12 cellular contexts compared by ENCODE assay signal in genomic region chr6:44224978-44225330, GRCh38. TPM values are rescaled to one million over a fixed set of nuclear protein-coding genes. Genes with fewer than 3 reads are reported as not detected.
A peak's percentile ranks its signal among the peaks of the same experiment; 100 is the strongest.
DNase-seq lines count a peak whose midpoint lies in the region; ATAC-seq, FAIRE-seq and TF ChIP-seq lines count a peak whose summit lies in the region.
"Had no signal": no experiment of that assay in that cellular context is flagged by ENCODE, and none has a peak within 500 bp of the region (broad histone marks: within the 10 kb centered on the region; RNA-seq: fewer than 3 reads in every experiment).

No MANE protein-coding gene starts in this region.

- H3K36me3 Mint-ChIP-seq in H9 (ENCODE audit: insufficient read depth in 1 of 3, low read depth in 3 of 3) (peaks cover 21 to 27% (median 22%) of the 10 kb centered on the region in 3 experiments), natural killer cell (no peaks in the 10 kb centered on the region)
- H3K36me3 Mint-ChIP-seq in activated T-helper 2 cell treated with anti-CD3 and anti-CD28 coated beads, Interferon-gamma antibody, Interleukin-2, Interleukin-4, amounts not matched to agents 10 μg/mL and 5 μg/mL and 100 μg/mL, durations not matched to agents 14 hours and 24 hours and 36 hours (ENCODE audit: low read depth): peaks cover 33% of the 10 kb centered on the region

- H3K4me3 Mint-ChIP-seq in H9 (peak overlapping the region; percentile 85 to 96), natural killer cell (peak overlapping the region; percentile 13)
- peak overlapping the region; percentile 88 for H3K4me3 Mint-ChIP-seq in activated T-helper 2 cell treated with anti-CD3 and anti-CD28 coated beads, Interferon-gamma antibody, Interleukin-2, Interleukin-4, amounts not matched to agents 10 μg/mL and 5 μg/mL and 100 μg/mL, durations not matched to agents 14 hours and 24 hours and 36 hours (ENCODE audit: low read depth)

- H3K4me1 Mint-ChIP-seq in H9 (peaks cover 48 to 59% of the 10 kb centered on the region in 2 experiments), natural killer cell (peaks cover 16 to 29% of the 10 kb centered on the region in 2 donors)
- peaks cover 34% of the 10 kb centered on the region for H3K4me1 Mint-ChIP-seq in activated T-helper 2 cell treated with anti-CD3 and anti-CD28 coated beads, Interferon-gamma antibody, Interleukin-2, Interleukin-4, amounts not matched to agents 10 μg/mL and 5 μg/mL and 100 μg/mL, durations not matched to agents 14 hours and 24 hours and 36 hours (ENCODE audit: low read depth)

- H3K9me3 Mint-ChIP-seq in H9 (no peaks in the 10 kb centered on the region; a peak in 1 of 5 replicates), natural killer cell (no peaks in the 10 kb centered on the region)
- no peaks in the 10 kb centered on the region for H3K9me3 Mint-ChIP-seq in activated T-helper 2 cell treated with anti-CD3 and anti-CD28 coated beads, Interferon-gamma antibody, Interleukin-2, Interleukin-4, amounts not matched to agents 10 μg/mL and 5 μg/mL and 100 μg/mL, durations not matched to agents 14 hours and 24 hours and 36 hours

- peak overlapping the region; percentile 47 for H3K4me2 ChIP-seq in H9 (ENCODE audit: insufficient read depth, insufficient read length, low read length)

- H2BK120ac ChIP-seq in H9 (ENCODE audit: low read depth, low read length, poor library complexity, severe bottlenecking): no peak overlapping the region

- no peak overlapping the region for H2BK12ac ChIP-seq in H9 (ENCODE audit: insufficient read length, low read depth, low read length)

- H2AFZ ChIP-seq in ACC112 (ENCODE audit: low read length, unreplicated experiment) (no peak overlapping the region), H9 (ENCODE audit: low read length) (no peak overlapping the region)

- H3T11ph ChIP-seq in H9 (ENCODE audit: low read length): no peak overlapping the region

- H3K27me3 ChIP-seq in ACC112 (ENCODE audit: insufficient read depth, low read length): no peaks in the 10 kb centered on the region
- H3K27me3 ChIP-seq in H9 (ENCODE audit: insufficient read depth, low read length): no peaks in the 10 kb centered on the region
- no peaks in the 10 kb centered on the region for H3K27me3 ChIP-seq in pancreas

- H3K27me3 Mint-ChIP-seq in H9 (ENCODE audit: low read depth) (peaks cover 1% of the 10 kb centered on the region; the same call in 1 of the 2 replicates), natural killer cell (ENCODE audit: low read depth in 2 of 2) (no peaks in the 10 kb centered on the region)
- no peaks in the 10 kb centered on the region for H3K27me3 Mint-ChIP-seq in activated T-helper 2 cell treated with anti-CD3 and anti-CD28 coated beads, Interferon-gamma antibody, Interleukin-2, Interleukin-4, amounts not matched to agents 10 μg/mL and 5 μg/mL and 100 μg/mL, durations not matched to agents 14 hours and 24 hours and 36 hours (ENCODE audit: low read depth)

- no peak overlapping the region for H3K18ac ChIP-seq in H9 (ENCODE audit: insufficient read length, low read depth, low read length)

- peaks cover 17% of the 10 kb centered on the region for H3K79me1 ChIP-seq in H9 (ENCODE audit: insufficient read depth, low read depth, low read length, poor library complexity, severe bottlenecking)

- no peak overlapping the region for H4K5ac ChIP-seq in H9 (ENCODE audit: insufficient read length, low read depth, low read length)

- intact Hi-C loops in activated T-helper 2 cell treated with anti-CD3 and anti-CD28 coated beads, Interferon-gamma antibody, Interleukin-2, Interleukin-4, amounts not matched to agents 10 μg/mL and 5 μg/mL and 100 μg/mL, durations not matched to agents 14 hours and 24 hours and 36 hours (cut with micrococcal nuclease): loop anchor here (1.0 kb wide), 3 partner anchors 8 to 21 kb away; no protein-coding TSS in a partner anchor
- intact Hi-C loops in natural killer cell (cut with micrococcal nuclease): loop anchor here (5.0 kb wide), 1 partner anchor 53 kb away; no protein-coding TSS in a partner anchor
- intact Hi-C loops in pancreas (cut with DNase I): no loop called here

- H3K23me2 ChIP-seq in H9 (ENCODE audit: insufficient read length, low read depth, low read length, poor library complexity, severe bottlenecking): peaks cover 14% of the 10 kb centered on the region

- no peak overlapping the region for H3K27ac ChIP-seq in ACC112 (ENCODE audit: low read depth, low read length)
- H3K27ac ChIP-seq in H9 (ENCODE audit: insufficient read length, low read depth, low read length): no peak overlapping the region
- no peak overlapping the region for H3K27ac ChIP-seq in pancreas

- no peak overlapping the region for H2AK5ac ChIP-seq in H9 (ENCODE audit: insufficient read length, low read length)

- H3K79me2 ChIP-seq in ACC112 (ENCODE audit: control insufficient read depth, insufficient read depth, low read length, unreplicated experiment) (peaks cover 22% of the 10 kb centered on the region), H9 (ENCODE audit: insufficient read depth, low read length) (peaks cover 17% of the 10 kb centered on the region; the same call in 1 of the 2 replicates)

- DNase-seq in H9 (no peak), natural killer cell (no peak), glomerular visceral epithelial cell (ENCODE audit: extremely low spot score) (no peak), kidney glomerular epithelial cell (lab: John Stamatoyannopoulos, UW) (no peak), pancreas (no peak)
- DNase-seq in activated T-helper 2 cell treated with anti-CD3 and anti-CD28 coated beads, Interferon-gamma antibody, Interleukin-2, Interleukin-4, amounts not matched to agents 10 μg/mL and 5 μg/mL and 100 μg/mL, durations not matched to agents 14 hours and 24 hours and 36 hours (ENCODE audit: low spot score): no peak
- DNase-seq: DMS153; NCI-H1048; stimulated activated CD4-positive, alpha-beta T cell treated with anti-CD3 and anti-CD28 coated beads, Interleukin-4, amount 100 ng/mL, for 1 hour had no signal

- H4K8ac ChIP-seq in H9 (replicated peaks; ENCODE audit: insufficient read length, low read depth, low read length): no peak overlapping the region

- no peak overlapping the region for H4K91ac ChIP-seq in H9 (ENCODE audit: insufficient read length, low read depth, low read length)

- no peak for FAIRE-seq in pancreas (lab: Jason Lieb, UNC)

- no peak overlapping the region for H3K56ac ChIP-seq in H9 (ENCODE audit: insufficient read length, low read depth, low read length)

- no CpG with 5 or more reads among the region's 4 CpGs for WGBS in H9 (ENCODE audit: extremely low coverage, insufficient read length, low lambda C conversion rate)
- WGBS in pancreas, 2 donors: 79 to 85% methylated on average over 4 of the region's 4 CpGs

- H3K9me3 ChIP-seq in H9 (ENCODE audit: control insufficient read depth, low read depth, low read length) (no peaks in the 10 kb centered on the region), pancreas (no peaks in the 10 kb centered on the region)

- no peak overlapping the region for H3K23ac ChIP-seq in H9 (ENCODE audit: insufficient read length, low read depth, low read length)

- H3K4ac ChIP-seq in H9 (ENCODE audit: low read depth, low read length): no peak overlapping the region

- H3K27ac Mint-ChIP-seq in H9 (peak overlapping the region in 1 of 3 experiments; percentile 93; a peak in 2 of 7 replicates), natural killer cell (no peak overlapping the region)
- no peak overlapping the region for H3K27ac Mint-ChIP-seq in activated T-helper 2 cell treated with anti-CD3 and anti-CD28 coated beads, Interferon-gamma antibody, Interleukin-2, Interleukin-4, amounts not matched to agents 10 μg/mL and 5 μg/mL and 100 μg/mL, durations not matched to agents 14 hours and 24 hours and 36 hours

- H3K4me3 ChIP-seq in ACC112 (ENCODE audit: low read depth, low read length) (peak overlapping the region; percentile 76; the same call in 1 of the 2 replicates), pancreas (no peak overlapping the region)

- no peak overlapping the region for H3K9ac ChIP-seq in H9 (ENCODE audit: extremely low read depth, insufficient read length, low read length)

- ATAC-seq in natural killer cell: no peak
- no peak for ATAC-seq in HG02938 (IDR thresholded peaks at IDR 0.05; ENCODE audit: unreplicated experiment)
- no peak for ATAC-seq in pancreas
- ATAC-seq: SK-N-SH treated with all-trans-retinoic acid at 6 μM for 48 hours had no signal

- no peaks in the 10 kb centered on the region for H3K36me3 ChIP-seq in ACC112 (ENCODE audit: insufficient read depth, low read length)
- peaks cover 0 to 5% (median 0%) of the 10 kb centered on the region in 3 donors for H3K36me3 ChIP-seq in pancreas

- TF ChIP-seq CTCF in H9 (conservative IDR thresholded peaks at IDR 0.05) (no peak), natural killer cell (IDR thresholded peaks at IDR 0.05) (no peak), pancreas (IDR thresholded peaks at IDR 0.05) (no peak)

- peaks cover 25% of the 10 kb centered on the region for H3K4me1 ChIP-seq in ACC112 (ENCODE audit: control insufficient read depth, insufficient read depth, low read length, unreplicated experiment)
- peaks cover 15% of the 10 kb centered on the region; the same call in 1 of the 2 replicates for H3K4me1 ChIP-seq in H9 (ENCODE audit: insufficient read depth, low read length)
- peaks cover 30 to 51% (median 33%) of the 10 kb centered on the region in 3 donors for H3K4me1 ChIP-seq in pancreas

- peaks cover 2% of the 10 kb centered on the region for H4K20me1 ChIP-seq in H9 (ENCODE audit: control insufficient read depth, insufficient read depth, insufficient read length)

- H3K14ac ChIP-seq in H9 (ENCODE audit: insufficient read depth, low read length): no peak overlapping the region

- no peak overlapping the region for H2BK15ac ChIP-seq in H9 (ENCODE audit: low read depth, low read length)

- H2BK20ac ChIP-seq in H9 (ENCODE audit: low read depth, low read length, poor library complexity, severe bottlenecking): no peak overlapping the region

- no peak overlapping the region for H2BK5ac ChIP-seq in H9 (ENCODE audit: insufficient read length, low read length)

RNA-seq across cellular contexts. Expression of gene SLC29A1, which starts 1.6 kb away (rescaled TPM):
- 118 and 124 TPM in 2 replicates for total RNA-seq in H9 (2021)
- total RNA-seq in activated T-helper 2 cell treated with anti-CD3 and anti-CD28 coated beads, Interferon-gamma antibody, Interleukin-2, Interleukin-4, amounts not matched to agents 10 μg/mL and 5 μg/mL and 100 μg/mL, durations not matched to agents 14 hours and 24 hours and 36 hours: 125 and 134 TPM in 2 replicates
- total RNA-seq in natural killer cell: 1 to 10 TPM; 2.2 to 5.5 (median 5.2) TPM
- 10 to 100 TPM; 24.8 to 72.7 (median 44.4) TPM for total RNA-seq in pancreas
- 10 to 100 TPM; 35.5 to 89.8 TPM for polyA plus RNA-seq in pancreas

RNA-seq across cellular contexts. Expression of gene MYMX, which starts 8.2 kb away (rescaled TPM):
- 1.1 and 1.8 TPM in 2 replicates for total RNA-seq in H9 (2021)
- not detected in 2 replicates for total RNA-seq in activated T-helper 2 cell treated with anti-CD3 and anti-CD28 coated beads, Interferon-gamma antibody, Interleukin-2, Interleukin-4, amounts not matched to agents 10 μg/mL and 5 μg/mL and 100 μg/mL, durations not matched to agents 14 hours and 24 hours and 36 hours
- not detected for total RNA-seq in natural killer cell
- 1 to 10 TPM; 1.1 to 4.3 (median 2.2) TPM for total RNA-seq in pancreas
- polyA plus RNA-seq in pancreas: under 1 TPM; 0.34 to 0.73 TPM

RNA-seq across cellular contexts. Expression of gene HSP90AB1, which starts 21.9 kb away (rescaled TPM):
- total RNA-seq in H9 (2021) (1,986 and 2,056 TPM in 2 replicates), natural killer cell (100 to 1,000 TPM; 256 to 372 (median 308) TPM), pancreas (100 to 1,000 TPM; 370 to 577 (median 464) TPM)
- 2,402 and 2,404 TPM in 2 replicates for total RNA-seq in activated T-helper 2 cell treated with anti-CD3 and anti-CD28 coated beads, Interferon-gamma antibody, Interleukin-2, Interleukin-4, amounts not matched to agents 10 μg/mL and 5 μg/mL and 100 μg/mL, durations not matched to agents 14 hours and 24 hours and 36 hours
- 100 to 1,000 TPM; 145 to 328 TPM for polyA plus RNA-seq in pancreas

RNA-seq across cellular contexts. Expression of gene SLC35B2, which starts 32.4 kb away (rescaled TPM):
- total RNA-seq in H9 (2021): 34.5 and 36.1 TPM in 2 replicates
- 27.6 and 29.6 TPM in 2 replicates for total RNA-seq in activated T-helper 2 cell treated with anti-CD3 and anti-CD28 coated beads, Interferon-gamma antibody, Interleukin-2, Interleukin-4, amounts not matched to agents 10 μg/mL and 5 μg/mL and 100 μg/mL, durations not matched to agents 14 hours and 24 hours and 36 hours
- total RNA-seq in natural killer cell: 10 to 100 TPM; 20.9 to 27.7 (median 26.8) TPM
- 10 to 100 TPM; 15.9 to 30.4 (median 20.5) TPM for total RNA-seq in pancreas
- 10 to 100 TPM; 10.8 to 23.6 TPM for polyA plus RNA-seq in pancreas

RNA-seq across cellular contexts. Expression of gene NFKBIE, which starts 40.4 kb away (rescaled TPM):
- total RNA-seq in H9 (2021) (9.7 and 12.1 TPM in 2 replicates), natural killer cell (10 to 100 TPM; 44.9 to 61.5 (median 56.4) TPM), pancreas (10 to 100 TPM in 1 of 6 donors, 1 to 10 TPM in 5; 2.5 to 16.9 (median 5.5) TPM)
- total RNA-seq in activated T-helper 2 cell treated with anti-CD3 and anti-CD28 coated beads, Interferon-gamma antibody, Interleukin-2, Interleukin-4, amounts not matched to agents 10 μg/mL and 5 μg/mL and 100 μg/mL, durations not matched to agents 14 hours and 24 hours and 36 hours: 23.8 and 25.1 TPM in 2 replicates
- 10 to 100 TPM; 10.1 to 12.1 TPM for polyA plus RNA-seq in pancreas

Comparison
In these comparisons a context has a peak if more than half of its experiments do, and no peak if none do; other contexts are left out.
1. H3K4me3 Mint-ChIP-seq: peak in every context shown above with its lines; median percentile 90 in H9; 88 in activated T-helper 2 cell treated with anti-CD3 and anti-CD28 coated beads, Interferon-gamma antibody, Interleukin-2, Interleukin-4, amounts not matched to agents 10 μg/mL and 5 μg/mL and 100 μg/mL, durations not matched to agents 14 hours and 24 hours and 36 hours; 13 in natural killer cell.
2. intact Hi-C loops: an anchor here in activated T-helper 2 cell treated with anti-CD3 and anti-CD28 coated beads, Interferon-gamma antibody, Interleukin-2, Interleukin-4, amounts not matched to agents 10 μg/mL and 5 μg/mL and 100 μg/mL, durations not matched to agents 14 hours and 24 hours and 36 hours (1.0 kb wide) and natural killer cell (5.0 kb wide); none called in pancreas.